In genomic region chr19:39679791-39680168, GRCh38 we compare ENCODE assay signal across 15 cellular contexts. TPM values are rescaled to one million over a fixed set of nuclear protein-coding genes. Genes with fewer than 3 reads are reported as not detected.
DNase-seq lines count a peak whose midpoint lies in the region; ATAC-seq and TF ChIP-seq lines count a peak whose summit lies in the region.
"Had no signal": no experiment of that assay in that cellular context is flagged by ENCODE, and none has a peak within 500 bp of the region (broad histone marks: within the 10 kb centered on the region; RNA-seq: fewer than 3 reads in every experiment).

No MANE protein-coding gene starts in this region.

- H3K27ac Mint-ChIP-seq in activated CD4-positive, alpha-beta T cell treated with anti-CD3 and anti-CD28 coated beads for 36 hours: peak overlapping the region; percentile 79
- peak overlapping the region; percentile 56 for H3K27ac Mint-ChIP-seq in activated T-helper 2 cell treated with anti-CD3 and anti-CD28 coated beads, Interferon-gamma antibody, Interleukin-2, Interleukin-4, amounts not matched to agents 10 μg/mL and 5 μg/mL and 100 μg/mL, durations not matched to agents 14 hours and 24 hours and 36 hours
- peak overlapping the region in 1 of 3 experiments; percentile 6; a peak in 1 of 7 replicates for H3K27ac Mint-ChIP-seq in H9
- H3K27ac Mint-ChIP-seq: progenitor cell of endocrine pancreas had no signal

- no peak overlapping the region for H3K56ac ChIP-seq in H9 (ENCODE audit: insufficient read length, low read depth, low read length)

- H3K9me3 ChIP-seq in H9 (ENCODE audit: control insufficient read depth, low read depth, low read length): no peaks in the 10 kb centered on the region
- H3K9me3 ChIP-seq: adrenal gland had no signal

- TF ChIP-seq CTCF in H9 (conservative IDR thresholded peaks at IDR 0.05): no peak

- no peaks in the 10 kb centered on the region for H3K9me3 Mint-ChIP-seq in activated CD4-positive, alpha-beta T cell treated with anti-CD3 and anti-CD28 coated beads for 36 hours (ENCODE audit: low read depth)
- H3K9me3 Mint-ChIP-seq in activated T-helper 2 cell treated with anti-CD3 and anti-CD28 coated beads, Interferon-gamma antibody, Interleukin-2, Interleukin-4, amounts not matched to agents 10 μg/mL and 5 μg/mL and 100 μg/mL, durations not matched to agents 14 hours and 24 hours and 36 hours: no peaks in the 10 kb centered on the region
- H3K9me3 Mint-ChIP-seq in H9: no peaks in the 10 kb centered on the region

- H3K23me2 ChIP-seq in H9 (ENCODE audit: insufficient read length, low read depth, low read length, poor library complexity, severe bottlenecking): no peaks in the 10 kb centered on the region

- no peak overlapping the region for H4K5ac ChIP-seq in H9 (ENCODE audit: insufficient read length, low read depth, low read length)

- H3K27ac ChIP-seq in H9 (ENCODE audit: insufficient read length, low read depth, low read length): no peak overlapping the region
- H3K27ac ChIP-seq: adrenal gland, epithelial cell of prostate had no signal

- H3K4me1 Mint-ChIP-seq in activated CD4-positive, alpha-beta T cell treated with anti-CD3 and anti-CD28 coated beads for 36 hours: peaks cover 44% of the 10 kb centered on the region
- peaks cover 39% of the 10 kb centered on the region for H3K4me1 Mint-ChIP-seq in activated T-helper 2 cell treated with anti-CD3 and anti-CD28 coated beads, Interferon-gamma antibody, Interleukin-2, Interleukin-4, amounts not matched to agents 10 μg/mL and 5 μg/mL and 100 μg/mL, durations not matched to agents 14 hours and 24 hours and 36 hours (ENCODE audit: low read depth)
- H3K4me1 Mint-ChIP-seq in H9: peaks cover 0 to 6% of the 10 kb centered on the region in 2 experiments; a peak in 1 of 4 replicates

- peak; percentile 78 for DNase-seq in activated CD4-positive, alpha-beta T cell treated with anti-CD3 and anti-CD28 coated beads for 36 hours
- no peak for DNase-seq in activated CD4-positive, alpha-beta T cell treated with anti-CD3 and anti-CD28 coated beads for 1 hour
- DNase-seq in activated T-helper 2 cell treated with anti-CD3 and anti-CD28 coated beads, Interferon-gamma antibody, Interleukin-2, Interleukin-4, amounts not matched to agents 10 μg/mL and 5 μg/mL and 100 μg/mL, durations not matched to agents 14 hours and 24 hours and 36 hours (ENCODE audit: low spot score): no peak
- DNase-seq in stimulated activated CD8-positive, alpha-beta memory T cell treated with anti-CD3 and anti-CD28 coated beads, Interleukin-4, amount 100 ng/mL, for 24 hours (ENCODE audit: low read depth): peak; percentile 6
- DNase-seq in H9 (no peak), nucleus accumbens (lab: John Stamatoyannopoulos, UW) (no peak)
- DNase-seq: kidney, NCI-H1048, substantia nigra had no signal

- H2BK15ac ChIP-seq in H9 (ENCODE audit: low read depth, low read length): no peak overlapping the region

- peak overlapping the region; percentile 63 for H3K4me3 Mint-ChIP-seq in activated CD4-positive, alpha-beta T cell treated with anti-CD3 and anti-CD28 coated beads for 36 hours
- H3K4me3 Mint-ChIP-seq in activated T-helper 2 cell treated with anti-CD3 and anti-CD28 coated beads, Interferon-gamma antibody, Interleukin-2, Interleukin-4, amounts not matched to agents 10 μg/mL and 5 μg/mL and 100 μg/mL, durations not matched to agents 14 hours and 24 hours and 36 hours (ENCODE audit: low read depth): peak overlapping the region; percentile 55
- no peak overlapping the region for H3K4me3 Mint-ChIP-seq in H9

- H4K91ac ChIP-seq in H9 (ENCODE audit: insufficient read length, low read depth, low read length): no peak overlapping the region

- intact Hi-C loops in activated CD4-positive, alpha-beta T cell treated with anti-CD3 and anti-CD28 coated beads for 36 hours (cut with DNase I, micrococcal nuclease): loop anchor here (1.0 to 5.0 kb wide), 6 partner anchors 25 to 337 kb away; partner anchors contain the start of genes LGALS14 (in 2 of the 2), EID2 (in 1 of the 2) and SAMD4B (in 1 of the 2)
- intact Hi-C loops in activated T-helper 2 cell treated with anti-CD3 and anti-CD28 coated beads, Interferon-gamma antibody, Interleukin-2, Interleukin-4, amounts not matched to agents 10 μg/mL and 5 μg/mL and 100 μg/mL, durations not matched to agents 14 hours and 24 hours and 36 hours (cut with micrococcal nuclease): loop anchor here (1.0 to 10.0 kb wide), 4 partner anchors 25 to 165 kb away; partner anchors contain the start of genes FBL and LGALS14

- H3K9ac ChIP-seq in H9 (ENCODE audit: extremely low read depth, insufficient read length, low read length): no peak overlapping the region

- H3K4me2 ChIP-seq in H9 (ENCODE audit: insufficient read depth, insufficient read length, low read length): no peak overlapping the region

- peak; percentile 64 for ATAC-seq in activated CD4-positive, alpha-beta T cell treated with anti-CD3 and anti-CD28 coated beads for 36 hours
- ATAC-seq in HG03135 (IDR thresholded peaks at IDR 0.05; ENCODE audit: unreplicated experiment) (peak; percentile 8), HG03196 (IDR thresholded peaks at IDR 0.05; ENCODE audit: unreplicated experiment) (no peak)

- no peak overlapping the region for H2BK12ac ChIP-seq in H9 (ENCODE audit: insufficient read length, low read depth, low read length)

- no peak overlapping the region for H2BK5ac ChIP-seq in H9 (ENCODE audit: insufficient read length, low read length)

- WGBS in H9 (ENCODE audit: extremely low coverage, insufficient read length, low lambda C conversion rate): no CpG with 5 or more reads among the region's 3 CpGs

- H2AK5ac ChIP-seq in H9 (ENCODE audit: insufficient read length, low read length): no peak overlapping the region

- no peaks in the 10 kb centered on the region for H3K79me2 ChIP-seq in H9 (ENCODE audit: insufficient read depth, low read length)

- no peak overlapping the region for H4K8ac ChIP-seq in H9 (replicated peaks; ENCODE audit: insufficient read length, low read depth, low read length)

- H3K4me1 ChIP-seq in H9 (ENCODE audit: insufficient read depth, low read length): no peaks in the 10 kb centered on the region
- H3K4me1 ChIP-seq: adrenal gland had no signal

- no peak overlapping the region for H3T11ph ChIP-seq in H9 (ENCODE audit: low read length)

- no peak overlapping the region for H3K23ac ChIP-seq in H9 (ENCODE audit: insufficient read length, low read depth, low read length)

- H2AFZ ChIP-seq in H9 (ENCODE audit: low read length): no peak overlapping the region

- H3K79me1 ChIP-seq in H9 (ENCODE audit: insufficient read depth, low read depth, low read length, poor library complexity, severe bottlenecking): no peaks in the 10 kb centered on the region

- no peak overlapping the region for H3K4ac ChIP-seq in H9 (ENCODE audit: low read depth, low read length)

- CTCF ChIA-PET in activated CD4-positive, alpha-beta T cell treated with anti-CD3 and anti-CD28 coated beads for 36 hours (lab: Charles Lee): no interaction called here

- H4K20me1 ChIP-seq in H9 (ENCODE audit: control insufficient read depth, insufficient read depth, insufficient read length): peaks cover 3% of the 10 kb centered on the region

- H3K27me3 ChIP-seq in H9 (ENCODE audit: insufficient read depth, low read length): no peaks in the 10 kb centered on the region
- H3K27me3 ChIP-seq: adrenal gland had no signal

- POLR2A ChIA-PET in activated CD4-positive, alpha-beta T cell treated with anti-CD3 and anti-CD28 coated beads for 36 hours (lab: Charles Lee): interaction anchor here (1.0 kb wide), 1 partner anchor 25 kb away, joined by 3 read pairs; the partner anchor contains the start of gene LGALS14

- no peak overlapping the region for H3K14ac ChIP-seq in H9 (ENCODE audit: insufficient read depth, low read length)

- no peaks in the 10 kb centered on the region for H3K36me3 Mint-ChIP-seq in activated CD4-positive, alpha-beta T cell treated with anti-CD3 and anti-CD28 coated beads for 36 hours (ENCODE audit: low read depth)
- H3K36me3 Mint-ChIP-seq in activated T-helper 2 cell treated with anti-CD3 and anti-CD28 coated beads, Interferon-gamma antibody, Interleukin-2, Interleukin-4, amounts not matched to agents 10 μg/mL and 5 μg/mL and 100 μg/mL, durations not matched to agents 14 hours and 24 hours and 36 hours (ENCODE audit: low read depth): no peaks in the 10 kb centered on the region
- no peaks in the 10 kb centered on the region for H3K36me3 Mint-ChIP-seq in H9 (ENCODE audit: insufficient read depth in 1 of 3, low read depth in 3 of 3)

- no peak overlapping the region for H2BK20ac ChIP-seq in H9 (ENCODE audit: low read depth, low read length, poor library complexity, severe bottlenecking)

- no peak overlapping the region for H2BK120ac ChIP-seq in H9 (ENCODE audit: low read depth, low read length, poor library complexity, severe bottlenecking)

- H3K27me3 Mint-ChIP-seq in activated CD4-positive, alpha-beta T cell treated with anti-CD3 and anti-CD28 coated beads for 36 hours: peaks cover 2% of the 10 kb centered on the region
- peaks cover 7% of the 10 kb centered on the region for H3K27me3 Mint-ChIP-seq in activated T-helper 2 cell treated with anti-CD3 and anti-CD28 coated beads, Interferon-gamma antibody, Interleukin-2, Interleukin-4, amounts not matched to agents 10 μg/mL and 5 μg/mL and 100 μg/mL, durations not matched to agents 14 hours and 24 hours and 36 hours (ENCODE audit: low read depth)
- H3K27me3 Mint-ChIP-seq in H9 (ENCODE audit: low read depth): no peaks in the 10 kb centered on the region

- H3K18ac ChIP-seq in H9 (ENCODE audit: insufficient read length, low read depth, low read length): no peak overlapping the region

RNA-seq across cellular contexts. Expression of gene LGALS16, which starts 24.1 kb away (rescaled TPM):
- total RNA-seq in activated CD4-positive, alpha-beta T cell treated with anti-CD3 and anti-CD28 coated beads for 36 hours: not detected
- total RNA-seq in activated T-helper 2 cell treated with anti-CD3 and anti-CD28 coated beads, Interferon-gamma antibody, Interleukin-2, Interleukin-4, amounts not matched to agents 10 μg/mL and 5 μg/mL and 100 μg/mL, durations not matched to agents 14 hours and 24 hours and 36 hours: not detected in 2 replicates
- total RNA-seq in H9 (2021): not detected in 2 replicates
- total RNA-seq: A673, adrenal gland, kidney, progenitor cell of endocrine pancreas had no signal

RNA-seq across cellular contexts. Expression of gene LGALS14, which starts 24.5 kb away (rescaled TPM):
- total RNA-seq in activated CD4-positive, alpha-beta T cell treated with anti-CD3 and anti-CD28 coated beads for 36 hours: 1 to 10 TPM in 1 of 2 experiments, under 1 TPM in 1; 0.80 to 1.4 TPM
- not detected in 2 replicates for total RNA-seq in activated T-helper 2 cell treated with anti-CD3 and anti-CD28 coated beads, Interferon-gamma antibody, Interleukin-2, Interleukin-4, amounts not matched to agents 10 μg/mL and 5 μg/mL and 100 μg/mL, durations not matched to agents 14 hours and 24 hours and 36 hours
- total RNA-seq in H9 (2021): not detected in 2 replicates
- total RNA-seq: A673, adrenal gland, kidney, progenitor cell of endocrine pancreas had no signal

RNA-seq across cellular contexts. Expression of gene CLC, which starts 58.0 kb away (rescaled TPM):
- total RNA-seq in activated CD4-positive, alpha-beta T cell treated with anti-CD3 and anti-CD28 coated beads for 36 hours: under 1 TPM in 1 of 2 experiments, not detected in 1; 0.40 TPM
- total RNA-seq in activated T-helper 2 cell treated with anti-CD3 and anti-CD28 coated beads, Interferon-gamma antibody, Interleukin-2, Interleukin-4, amounts not matched to agents 10 μg/mL and 5 μg/mL and 100 μg/mL, durations not matched to agents 14 hours and 24 hours and 36 hours: 0.30 TPM in 1 of 2 replicates, not detected in the other
- 0.39 and 0.88 TPM in 2 replicates for total RNA-seq in H9 (2021)
- total RNA-seq: A673, adrenal gland, kidney, progenitor cell of endocrine pancreas had no signal

Comparison
In these comparisons a context has a peak if more than half of its experiments do, and no peak if none do; other contexts are left out.
1. DNase-seq: peak in activated CD4-positive, alpha-beta T cell treated with anti-CD3 and anti-CD28 coated beads for 36 hours (single experiment) and stimulated activated CD8-positive, alpha-beta memory T cell treated with anti-CD3 and anti-CD28 coated beads, Interleukin-4, amount 100 ng/mL, for 24 hours (single experiment); none in activated CD4-positive, alpha-beta T cell treated with anti-CD3 and anti-CD28 coated beads for 1 hour (single experiment), activated T-helper 2 cell treated with anti-CD3 and anti-CD28 coated beads, Interferon-gamma antibody, Interleukin-2, Interleukin-4, amounts not matched to agents 10 μg/mL and 5 μg/mL and 100 μg/mL, durations not matched to agents 14 hours and 24 hours and 36 hours (single experiment), H9 (single experiment) and nucleus accumbens (0 of 56).
2. H3K4me3 Mint-ChIP-seq: peak in activated CD4-positive, alpha-beta T cell treated with anti-CD3 and anti-CD28 coated beads for 36 hours (single experiment) and activated T-helper 2 cell treated with anti-CD3 and anti-CD28 coated beads, Interferon-gamma antibody, Interleukin-2, Interleukin-4, amounts not matched to agents 10 μg/mL and 5 μg/mL and 100 μg/mL, durations not matched to agents 14 hours and 24 hours and 36 hours (single experiment); none in H9 (0 of 2).